ENCODE assay signal across 17 cellular contexts in genomic region chr20:34971038-34971872, GRCh38. TPM values are rescaled to one million over a fixed set of nuclear protein-coding genes. Genes with fewer than 3 reads are reported as not detected.
"Had no signal": no experiment of that assay in that cellular context is flagged by ENCODE, and none has a peak within 500 bp of the region (broad histone marks: within the 10 kb centered on the region; RNA-seq: fewer than 3 reads in every experiment).

No MANE protein-coding gene starts in this region.

- ATAC-seq: esophagus mucosa, T-cell had no signal

- H3K27ac ChIP-seq: left ventricle myocardium inferior, neutrophil, testis, upper lobe of left lung had no signal

- DNase-seq: activated CD4-positive, alpha-beta T cell treated with anti-CD3 and anti-CD28 coated beads, Interleukin-2, amount 50 U/mL, for 4 hours; activated CD4-positive, CD25-positive, alpha-beta regulatory T cell treated with anti-CD3 and anti-CD28 coated beads, Interleukin-2, amount 50 U/mL, for 72 hours; activated naive CD4-positive, alpha-beta T cell treated with anti-CD3 and anti-CD28 coated beads for 36 hours; activated naive CD8-positive, alpha-beta T cell treated with anti-CD3 and anti-CD28 coated beads, Interleukin-2, amount 50 U/mL, for 24 hours; activated T-cell treated with anti-CD3 and anti-CD28 coated beads for 4 hours; left ventricle myocardium inferior; stimulated activated CD4-positive, alpha-beta T cell treated with anti-CD3 and anti-CD28 coated beads, Interleukin-4, amount 100 ng/mL, for 4 hours; stimulated activated CD8-positive, alpha-beta memory T cell treated with anti-CD3 and anti-CD28 coated beads, Interleukin-4, amount 100 ng/mL, for 48 hours; stimulated activated naive CD8-positive, alpha-beta T cell treated with anti-CD3 and anti-CD28 coated beads, Interleukin-15, Interleukin-2, amounts not matched to agents 100 U/mL and 50 U/mL, for 24 hours; T-cell; T1000; testis; upper lobe of left lung had no signal

- H3K4me1 ChIP-seq: upper lobe of left lung had no signal

- H3K4me2 ChIP-seq: smooth muscle cell had no signal

- H3K9me3 ChIP-seq: left ventricle myocardium inferior, neutrophil, testis, upper lobe of left lung had no signal

- H3K27me3 ChIP-seq: testis, upper lobe of left lung had no signal

- H3K4me3 ChIP-seq: left ventricle myocardium inferior, smooth muscle cell, testis, upper lobe of left lung had no signal

- H3K36me3 ChIP-seq: left ventricle myocardium inferior, neutrophil, upper lobe of left lung had no signal

RNA-seq across cellular contexts. Expression of gene MYH7B, which starts 15.6 kb away (rescaled TPM):
- total RNA-seq: esophagus mucosa, glomerular endothelial cell, smooth muscle cell had no signal
